Comparison of ENCODE assay signal across 1 cellular context in genomic region chr7:66205736-66206080, GRCh38.
TF ChIP-seq lines count a peak whose summit lies in the region.

No MANE protein-coding gene starts in this region.

TF ChIP-seq in GM23338, 12 proteins besides CTCF, POLR2A, EP300 and RAD21 (continued from another document):
- TF ChIP-seq ZNF462 (CRISPR knock-in tag; IDR thresholded peaks at IDR 0.05) (no peak), CREB1 (CRISPR knock-in tag; IDR thresholded peaks at IDR 0.05; ENCODE audit: low read depth) (no peak), EZH2 (IDR thresholded peaks at IDR 0.05; ENCODE audit: low read depth, unreplicated experiment) (no peak), JUNB (IDR thresholded peaks at IDR 0.05; ENCODE audit: unreplicated experiment) (no peak), NANOG (IDR thresholded peaks at IDR 0.05; ENCODE audit: borderline replicate concordance) (no peak), ZNF114 (CRISPR knock-in tag; IDR thresholded peaks at IDR 0.05) (no peak)
